16 cellular contexts compared by ENCODE assay signal in genomic region chr10:3791974-3792633, GRCh38. TPM values are rescaled to one million over a fixed set of nuclear protein-coding genes. Genes with fewer than 3 reads are reported as not detected.
DNase-seq lines count a peak whose midpoint lies in the region; ATAC-seq and TF ChIP-seq lines count a peak whose summit lies in the region.
"Had no signal": no experiment of that assay in that cellular context is flagged by ENCODE, and none has a peak within 500 bp of the region (broad histone marks: within the 10 kb centered on the region; RNA-seq: fewer than 3 reads in every experiment).

No MANE protein-coding gene starts in this region.

- no peaks in the 10 kb centered on the region for H3K27me3 Mint-ChIP-seq in activated naive CD8-positive, alpha-beta T cell treated with anti-CD3 and anti-CD28 coated beads, Interleukin-2, amount 50 U/mL, for 24 hours

- peaks cover 7% of the 10 kb centered on the region for H3K36me3 Mint-ChIP-seq in activated naive CD8-positive, alpha-beta T cell treated with anti-CD3 and anti-CD28 coated beads, Interleukin-2, amount 50 U/mL, for 24 hours (ENCODE audit: low read depth)

- TF ChIP-seq CTCF in AG10803 (conservative IDR thresholded peaks at IDR 0.05; ENCODE audit: low read length) (no peak), GM12865 (IDR thresholded peaks at IDR 0.05; ENCODE audit: insufficient read depth, low read depth, low read length, missing control alignments) (no peak), hepatocyte (IDR thresholded peaks at IDR 0.05; ENCODE audit: poor library complexity) (no peak)

- H4K20me1 ChIP-seq in hepatocyte (ENCODE audit: insufficient read depth, poor library complexity, severe bottlenecking) = no peaks in the 10 kb centered on the region

- no peaks in the 10 kb centered on the region for H3K9me3 ChIP-seq in hepatocyte (ENCODE audit: low read depth)
- H3K9me3 ChIP-seq: BE2C had no signal

- no peaks in the 10 kb centered on the region for H3K27me3 ChIP-seq in hepatocyte
- H3K27me3 ChIP-seq: BE2C had no signal

- no peaks in the 10 kb centered on the region for H3K36me3 ChIP-seq in hepatocyte (replicated peaks; ENCODE audit: insufficient read depth, low read depth)
- H3K36me3 ChIP-seq: BE2C had no signal

- H2AFZ ChIP-seq in hepatocyte = no peak overlapping the region

- no peaks in the 10 kb centered on the region for H3K79me2 ChIP-seq in hepatocyte

- H3K9me3 Mint-ChIP-seq in activated naive CD8-positive, alpha-beta T cell treated with anti-CD3 and anti-CD28 coated beads, Interleukin-2, amount 50 U/mL, for 24 hours = peaks cover 29% of the 10 kb centered on the region

- WGBS in hepatocyte (ENCODE audit: low lambda C conversion rate, missing lambda C conversion rate) = 81% methylated on average over 3 of the region's 3 CpGs

- peak overlapping the region; percentile 81 for H3K27ac Mint-ChIP-seq in activated naive CD8-positive, alpha-beta T cell treated with anti-CD3 and anti-CD28 coated beads, Interleukin-2, amount 50 U/mL, for 24 hours
- H3K27ac Mint-ChIP-seq: brain; dendritic cell treated with granulocyte-macrophage colony-stimulating factor and Interleukin-4, amounts not matched to agents 40 ng/mL and 50 ng/mL, for 4 days had no signal

- H3K9me2 ChIP-seq in hepatocyte (replicated peaks; ENCODE audit: insufficient read depth) = no peaks in the 10 kb centered on the region

- H3K4me3 ChIP-seq in AG10803 (ENCODE audit: low read length) = no peak overlapping the region
- H3K4me3 ChIP-seq in GM12865 (ENCODE audit: low read depth, low read length) = no peak overlapping the region
- no peak overlapping the region for H3K4me3 ChIP-seq in hepatocyte

- ATAC-seq in activated naive CD8-positive, alpha-beta T cell treated with anti-CD3 and anti-CD28 coated beads, Interleukin-2, amount 50 U/mL, for 24 hours = peak; percentile 68
- no peak for ATAC-seq in GM19395 (IDR thresholded peaks at IDR 0.05; ENCODE audit: unreplicated experiment)
- ATAC-seq in GM21737 (IDR thresholded peaks at IDR 0.05; ENCODE audit: unreplicated experiment) = no peak
- ATAC-seq in HG02759 (IDR thresholded peaks at IDR 0.05; ENCODE audit: unreplicated experiment) = no peak
- ATAC-seq: PC-3, right cardiac atrium had no signal

- H3K4me2 ChIP-seq in hepatocyte = no peak overlapping the region

- no peak overlapping the region for H3K27ac ChIP-seq in hepatocyte

- H3K4me1 Mint-ChIP-seq in activated naive CD8-positive, alpha-beta T cell treated with anti-CD3 and anti-CD28 coated beads, Interleukin-2, amount 50 U/mL, for 24 hours = peaks cover 32% of the 10 kb centered on the region

- H3K4me3 Mint-ChIP-seq in activated naive CD8-positive, alpha-beta T cell treated with anti-CD3 and anti-CD28 coated beads, Interleukin-2, amount 50 U/mL, for 24 hours = peak overlapping the region; percentile 10
- H3K4me3 Mint-ChIP-seq: brain; dendritic cell treated with granulocyte-macrophage colony-stimulating factor and Interleukin-4, amounts not matched to agents 40 ng/mL and 50 ng/mL, for 4 days had no signal

- no peaks in the 10 kb centered on the region for H3K4me1 ChIP-seq in hepatocyte (ENCODE audit: insufficient read depth)
- H3K4me1 ChIP-seq: BE2C had no signal

- DNase-seq in AG10803 (ENCODE audit: low read depth) (peak; percentile 92), GM12865 (ENCODE audit: low read depth) (peak; percentile 24), iris pigment epithelial cell (ENCODE audit: low read depth) (peak; percentile 75), hepatocyte (ENCODE audit: low spot score) (no peak)
- no peak for DNase-seq in activated naive CD8-positive, alpha-beta T cell treated with anti-CD3 and anti-CD28 coated beads, Interleukin-2, amount 50 U/mL, for 24 hours
- DNase-seq: activated gamma-delta T cell, BE2C, NCI-H1092, NCI-H526, PC-3, right cardiac atrium had no signal

RNA-seq across cellular contexts. Expression of gene KLF6, which starts 7.1 kb away (rescaled TPM):
- total RNA-seq in hepatocyte = 157 and 187 TPM in 2 replicates
- 602 and 816 TPM in 2 replicates for polyA plus RNA-seq in hepatocyte

Comparison
In these comparisons a context has a peak if more than half of its experiments do, and no peak if none do; other contexts are left out.
1. DNase-seq: peak in AG10803 (single experiment), GM12865 (single experiment) and iris pigment epithelial cell (single experiment); none in activated naive CD8-positive, alpha-beta T cell treated with anti-CD3 and anti-CD28 coated beads, Interleukin-2, amount 50 U/mL, for 24 hours (single experiment) and hepatocyte (single experiment).